ENCODE assay signal across 13 cellular contexts in the genomic region with DNA sequence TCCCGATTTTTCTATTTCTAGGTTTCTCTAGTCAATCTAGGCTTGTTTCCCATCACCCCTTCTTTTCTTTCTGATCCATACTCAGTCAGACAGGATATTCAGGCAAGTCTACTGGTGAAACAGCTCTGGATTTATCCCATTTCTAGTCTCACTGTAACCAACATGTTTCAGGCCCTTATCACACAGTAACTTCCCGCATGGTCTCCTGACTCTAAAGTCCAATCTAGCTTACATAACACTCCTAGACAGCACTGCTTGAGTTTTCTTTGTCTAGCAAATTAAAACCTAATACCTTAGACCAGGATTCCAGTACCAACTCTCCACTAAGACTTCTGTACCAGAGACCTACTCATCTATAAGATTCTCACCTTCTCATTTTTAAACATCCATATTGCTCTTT. TPM values are rescaled to one million over a fixed set of nuclear protein-coding genes. Genes with fewer than 3 reads are reported as not detected.
"Had no signal": no experiment of that assay in that cellular context is flagged by ENCODE, and none has a peak within 500 bp of the region (broad histone marks: within the 10 kb centered on the region; RNA-seq: fewer than 3 reads in every experiment).

No MANE protein-coding gene starts in this region.

RNA-seq across cellular contexts. Expression of gene FOXD4L6, which starts 13.4 kb away (rescaled TPM):
- total RNA-seq: activated naive CD4-positive, alpha-beta T cell treated with anti-CD3 and anti-CD28 coated beads for 36 hours; activated naive CD4-positive, alpha-beta T cell treated with anti-CD3 and anti-CD28 coated beads, Interleukin-2, amount 50 U/mL, for 72 hours; activated naive CD8-positive, alpha-beta T cell treated with anti-CD3 and anti-CD28 coated beads for 36 hours; activated T-cell treated with anti-CD3 and anti-CD28 coated beads, Interleukin-2, amount 50 U/mL, for 4 hours; activated T-helper 17 cell treated with anti-CD3 and anti-CD28 coated beads, Interleukin-2, amount 50 U/mL, for 72 hours; activated T-helper 2 cell treated with anti-CD3 and anti-CD28 coated beads, Interferon-gamma antibody, Interleukin-2, Interleukin-4, amounts not matched to agents 10 μg/mL and 5 μg/mL and 100 μg/mL, durations not matched to agents 14 hours and 24 hours and 36 hours; aorta; ascending aorta; body of pancreas; bronchial epithelial cell; cardiac septum; chondrocyte had no signal
- polyA plus RNA-seq: adipose tissue, aorta had no signal
